1 cellular context compared by ENCODE assay signal in the genomic region with DNA sequence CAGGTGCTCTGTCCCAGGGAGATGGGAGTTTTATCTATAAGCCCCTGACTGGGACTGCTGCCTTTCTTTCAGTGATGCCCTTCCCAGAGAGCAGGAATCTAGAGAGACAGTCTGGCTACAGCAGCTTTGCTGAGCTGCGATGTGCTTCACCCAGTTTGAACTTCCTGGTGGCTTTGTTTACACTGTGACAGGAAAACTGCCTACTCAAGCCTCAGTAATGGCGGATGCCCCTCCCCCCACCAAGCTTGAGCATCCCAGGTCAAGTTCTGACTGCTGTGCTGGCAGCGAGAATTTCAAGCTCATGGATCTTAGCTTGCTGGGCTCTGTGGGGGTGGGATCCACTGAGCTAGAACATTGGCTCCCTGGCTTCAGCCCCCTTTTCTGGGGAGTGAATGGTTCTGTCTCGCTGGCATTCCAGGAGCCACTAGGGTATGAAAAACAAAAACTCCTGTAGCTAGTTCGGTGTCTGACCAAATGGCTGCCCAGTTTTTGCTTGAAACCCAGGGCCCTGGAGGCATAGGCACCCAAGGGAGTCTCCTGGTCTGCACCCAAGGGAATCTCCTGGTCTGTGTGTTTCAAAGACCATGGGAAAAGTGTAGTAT.
TF ChIP-seq lines count a peak whose summit lies in the region.

No MANE protein-coding gene starts in this region.

TF ChIP-seq in HepG2, 621 proteins besides CTCF, POLR2A, EP300 and RAD21 (continued from another document and continues in another):
- TF ChIP-seq, protein P1, sequence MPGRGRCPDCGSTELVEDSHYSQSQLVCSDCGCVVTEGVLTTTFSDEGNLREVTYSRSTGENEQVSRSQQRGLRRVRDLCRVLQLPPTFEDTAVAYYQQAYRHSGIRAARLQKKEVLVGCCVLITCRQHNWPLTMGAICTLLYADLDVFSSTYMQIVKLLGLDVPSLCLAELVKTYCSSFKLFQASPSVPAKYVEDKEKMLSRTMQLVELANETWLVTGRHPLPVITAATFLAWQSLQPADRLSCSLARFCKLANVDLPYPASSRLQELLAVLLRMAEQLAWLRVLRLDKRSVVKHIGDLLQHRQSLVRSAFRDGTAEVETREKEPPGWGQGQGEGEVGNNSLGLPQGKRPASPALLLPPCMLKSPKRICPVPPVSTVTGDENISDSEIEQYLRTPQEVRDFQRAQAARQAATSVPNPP (CRISPR knock-in tag; IDR thresholded peaks at IDR 0.05) = no peak
- TF ChIP-seq, protein P2, sequence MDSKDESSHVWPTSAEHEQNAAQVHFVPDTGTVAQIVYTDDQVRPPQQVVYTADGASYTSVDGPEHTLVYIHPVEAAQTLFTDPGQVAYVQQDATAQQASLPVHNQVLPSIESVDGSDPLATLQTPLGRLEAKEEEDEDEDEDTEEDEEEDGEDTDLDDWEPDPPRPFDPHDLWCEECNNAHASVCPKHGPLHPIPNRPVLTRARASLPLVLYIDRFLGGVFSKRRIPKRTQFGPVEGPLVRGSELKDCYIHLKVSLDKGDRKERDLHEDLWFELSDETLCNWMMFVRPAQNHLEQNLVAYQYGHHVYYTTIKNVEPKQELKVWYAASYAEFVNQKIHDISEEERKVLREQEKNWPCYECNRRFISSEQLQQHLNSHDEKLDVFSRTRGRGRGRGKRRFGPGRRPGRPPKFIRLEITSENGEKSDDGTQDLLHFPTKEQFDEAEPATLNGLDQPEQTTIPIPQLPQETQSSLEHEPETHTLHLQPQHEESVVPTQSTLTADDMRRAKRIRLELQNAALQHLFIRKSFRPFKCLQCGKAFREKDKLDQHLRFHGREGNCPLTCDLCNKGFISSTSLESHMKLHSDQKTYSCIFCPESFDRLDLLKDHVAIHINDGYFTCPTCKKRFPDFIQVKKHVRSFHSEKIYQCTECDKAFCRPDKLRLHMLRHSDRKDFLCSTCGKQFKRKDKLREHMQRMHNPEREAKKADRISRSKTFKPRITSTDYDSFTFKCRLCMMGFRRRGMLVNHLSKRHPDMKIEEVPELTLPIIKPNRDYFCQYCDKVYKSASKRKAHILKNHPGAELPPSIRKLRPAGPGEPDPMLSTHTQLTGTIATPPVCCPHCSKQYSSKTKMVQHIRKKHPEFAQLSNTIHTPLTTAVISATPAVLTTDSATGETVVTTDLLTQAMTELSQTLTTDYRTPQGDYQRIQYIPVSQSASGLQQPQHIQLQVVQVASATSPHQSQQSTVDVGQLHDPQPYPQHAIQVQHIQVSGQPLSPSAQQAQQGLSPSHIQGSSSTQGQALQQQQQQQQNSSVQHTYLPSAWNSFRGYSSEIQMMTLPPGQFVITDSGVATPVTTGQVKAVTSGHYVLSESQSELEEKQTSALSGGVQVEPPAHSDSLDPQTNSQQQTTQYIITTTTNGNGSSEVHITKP (CRISPR knock-in tag; IDR thresholded peaks at IDR 0.05; ENCODE audit: low read depth) = no peak
- TF ChIP-seq ZSCAN31 (CRISPR knock-in tag; IDR thresholded peaks at IDR 0.05; ENCODE audit: low read depth) (no peak), ZFP41 (CRISPR knock-in tag; IDR thresholded peaks at IDR 0.05; ENCODE audit: borderline replicate concordance) (no peak), RCOR2 (CRISPR knock-in tag; IDR thresholded peaks at IDR 0.05) (no peak), ZNF160 (CRISPR knock-in tag; IDR thresholded peaks at IDR 0.05) (no peak), MAFK (conservative IDR thresholded peaks at IDR 0.05 in 1 of 2, IDR thresholded peaks at IDR 0.05 in 1 of 2; ENCODE audit: low read length in 2 of 2) (peak; percentile 39 to 48; a peak in 3 of 4 replicates), HDAC6 (IDR thresholded peaks at IDR 0.05; ENCODE audit: low read depth, low read length) (no peak), ZNF230 (CRISPR knock-in tag; IDR thresholded peaks at IDR 0.05) (no peak), ZNF263 (CRISPR knock-in tag; IDR thresholded peaks at IDR 0.05) (no peak), FOXA3 (CRISPR knock-in tag; IDR thresholded peaks at IDR 0.05) (peak; percentile 95), HHEX (CRISPR knock-in tag; IDR thresholded peaks at IDR 0.05) (no peak), FOXK1 (CRISPR knock-in tag; IDR thresholded peaks at IDR 0.05; ENCODE audit: borderline replicate concordance, low read depth) (peak; percentile 83; the same call in 1 of the 2 replicates), KLF11 (CRISPR knock-in tag; IDR thresholded peaks at IDR 0.05) (0 out of 2 replicates have a peak, but pooled peaks have one; percentile 43), IRF2 (CRISPR knock-in tag; IDR thresholded peaks at IDR 0.05) (0 out of 2 replicates have a peak, but pooled peaks have one; percentile 45), MTA1 (CRISPR knock-in tag; IDR thresholded peaks at IDR 0.05; ENCODE audit: borderline replicate concordance) (peak; percentile 38; the same call in 1 of the 2 replicates), ZNF841 (CRISPR knock-in tag; IDR thresholded peaks at IDR 0.05; ENCODE audit: borderline replicate concordance) (no peak), BHLHE40 (IDR thresholded peaks at IDR 0.05; ENCODE audit: low read length) (no peak), RORA (CRISPR knock-in tag; IDR thresholded peaks at IDR 0.05) (no peak), ZNF670 (CRISPR knock-in tag; IDR thresholded peaks at IDR 0.05; ENCODE audit: borderline replicate concordance) (no peak), SMARCE1 (IDR thresholded peaks at IDR 0.05; ENCODE audit: borderline replicate concordance) (no peak), WIZ (CRISPR knock-in tag; IDR thresholded peaks at IDR 0.05) (no peak; the same call in 1 of the 2 replicates), KMT2A (CRISPR knock-in tag; IDR thresholded peaks at IDR 0.05) (no peak), HDAC1 (CRISPR knock-in tag; IDR thresholded peaks at IDR 0.05) (no peak), KDM5A (IDR thresholded peaks at IDR 0.05; ENCODE audit: borderline replicate concordance, low read length) (no peak), ZNF850 (CRISPR knock-in tag; conservative IDR thresholded peaks at IDR 0.05) (no peak), TCF7 (IDR thresholded peaks at IDR 0.05; ENCODE audit: low read depth) (no peak), ELF4 (CRISPR knock-in tag; IDR thresholded peaks at IDR 0.05; ENCODE audit: borderline replicate concordance) (no peak), RARA (CRISPR knock-in tag; IDR thresholded peaks at IDR 0.05) (peak; percentile 77), ZNF879 (CRISPR knock-in tag; IDR thresholded peaks at IDR 0.05) (no peak)
- TF ChIP-seq, protein P3, sequence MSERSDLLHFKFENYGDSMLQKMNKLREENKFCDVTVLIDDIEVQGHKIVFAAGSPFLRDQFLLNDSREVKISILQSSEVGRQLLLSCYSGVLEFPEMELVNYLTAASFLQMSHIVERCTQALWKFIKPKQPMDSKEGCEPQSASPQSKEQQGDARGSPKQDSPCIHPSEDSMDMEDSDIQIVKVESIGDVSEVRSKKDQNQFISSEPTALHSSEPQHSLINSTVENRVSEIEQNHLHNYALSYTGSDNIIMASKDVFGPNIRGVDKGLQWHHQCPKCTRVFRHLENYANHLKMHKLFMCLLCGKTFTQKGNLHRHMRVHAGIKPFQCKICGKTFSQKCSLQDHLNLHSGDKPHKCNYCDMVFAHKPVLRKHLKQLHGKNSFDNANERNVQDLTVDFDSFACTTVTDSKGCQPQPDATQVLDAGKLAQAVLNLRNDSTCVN (CRISPR knock-in tag; IDR thresholded peaks at IDR 0.05; ENCODE audit: borderline replicate concordance) = no peak
- TF ChIP-seq, protein P4, sequence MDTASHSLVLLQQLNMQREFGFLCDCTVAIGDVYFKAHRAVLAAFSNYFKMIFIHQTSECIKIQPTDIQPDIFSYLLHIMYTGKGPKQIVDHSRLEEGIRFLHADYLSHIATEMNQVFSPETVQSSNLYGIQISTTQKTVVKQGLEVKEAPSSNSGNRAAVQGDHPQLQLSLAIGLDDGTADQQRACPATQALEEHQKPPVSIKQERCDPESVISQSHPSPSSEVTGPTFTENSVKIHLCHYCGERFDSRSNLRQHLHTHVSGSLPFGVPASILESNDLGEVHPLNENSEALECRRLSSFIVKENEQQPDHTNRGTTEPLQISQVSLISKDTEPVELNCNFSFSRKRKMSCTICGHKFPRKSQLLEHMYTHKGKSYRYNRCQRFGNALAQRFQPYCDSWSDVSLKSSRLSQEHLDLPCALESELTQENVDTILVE (CRISPR knock-in tag; IDR thresholded peaks at IDR 0.05) = no peak
- TF ChIP-seq, protein P5, sequence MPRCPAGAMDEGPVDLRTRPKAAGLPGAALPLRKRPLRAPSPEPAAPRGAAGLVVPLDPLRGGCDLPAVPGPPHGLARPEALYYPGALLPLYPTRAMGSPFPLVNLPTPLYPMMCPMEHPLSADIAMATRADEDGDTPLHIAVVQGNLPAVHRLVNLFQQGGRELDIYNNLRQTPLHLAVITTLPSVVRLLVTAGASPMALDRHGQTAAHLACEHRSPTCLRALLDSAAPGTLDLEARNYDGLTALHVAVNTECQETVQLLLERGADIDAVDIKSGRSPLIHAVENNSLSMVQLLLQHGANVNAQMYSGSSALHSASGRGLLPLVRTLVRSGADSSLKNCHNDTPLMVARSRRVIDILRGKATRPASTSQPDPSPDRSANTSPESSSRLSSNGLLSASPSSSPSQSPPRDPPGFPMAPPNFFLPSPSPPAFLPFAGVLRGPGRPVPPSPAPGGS (CRISPR knock-in tag; IDR thresholded peaks at IDR 0.05) = no peak
- TF ChIP-seq, protein P6, sequence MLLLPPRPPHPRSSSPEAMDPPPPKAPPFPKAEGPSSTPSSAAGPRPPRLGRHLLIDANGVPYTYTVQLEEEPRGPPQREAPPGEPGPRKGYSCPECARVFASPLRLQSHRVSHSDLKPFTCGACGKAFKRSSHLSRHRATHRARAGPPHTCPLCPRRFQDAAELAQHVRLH (CRISPR knock-in tag; IDR thresholded peaks at IDR 0.05; ENCODE audit: borderline replicate concordance, low read depth) = 0 out of 2 replicates have a peak, but pooled peaks have one; percentile 25
- TF ChIP-seq, protein P7, sequence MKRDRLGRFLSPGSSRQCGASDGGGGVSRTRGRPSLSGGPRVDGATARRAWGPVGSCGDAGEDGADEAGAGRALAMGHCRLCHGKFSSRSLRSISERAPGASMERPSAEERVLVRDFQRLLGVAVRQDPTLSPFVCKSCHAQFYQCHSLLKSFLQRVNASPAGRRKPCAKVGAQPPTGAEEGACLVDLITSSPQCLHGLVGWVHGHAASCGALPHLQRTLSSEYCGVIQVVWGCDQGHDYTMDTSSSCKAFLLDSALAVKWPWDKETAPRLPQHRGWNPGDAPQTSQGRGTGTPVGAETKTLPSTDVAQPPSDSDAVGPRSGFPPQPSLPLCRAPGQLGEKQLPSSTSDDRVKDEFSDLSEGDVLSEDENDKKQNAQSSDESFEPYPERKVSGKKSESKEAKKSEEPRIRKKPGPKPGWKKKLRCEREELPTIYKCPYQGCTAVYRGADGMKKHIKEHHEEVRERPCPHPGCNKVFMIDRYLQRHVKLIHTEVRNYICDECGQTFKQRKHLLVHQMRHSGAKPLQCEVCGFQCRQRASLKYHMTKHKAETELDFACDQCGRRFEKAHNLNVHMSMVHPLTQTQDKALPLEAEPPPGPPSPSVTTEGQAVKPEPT (CRISPR knock-in tag; IDR thresholded peaks at IDR 0.05; ENCODE audit: low read depth) = no peak
- TF ChIP-seq, protein P8, sequence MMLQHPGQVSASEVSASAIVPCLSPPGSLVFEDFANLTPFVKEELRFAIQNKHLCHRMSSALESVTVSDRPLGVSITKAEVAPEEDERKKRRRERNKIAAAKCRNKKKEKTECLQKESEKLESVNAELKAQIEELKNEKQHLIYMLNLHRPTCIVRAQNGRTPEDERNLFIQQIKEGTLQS (CRISPR knock-in tag; IDR thresholded peaks at IDR 0.05) = no peak
- TF ChIP-seq, protein P9, sequence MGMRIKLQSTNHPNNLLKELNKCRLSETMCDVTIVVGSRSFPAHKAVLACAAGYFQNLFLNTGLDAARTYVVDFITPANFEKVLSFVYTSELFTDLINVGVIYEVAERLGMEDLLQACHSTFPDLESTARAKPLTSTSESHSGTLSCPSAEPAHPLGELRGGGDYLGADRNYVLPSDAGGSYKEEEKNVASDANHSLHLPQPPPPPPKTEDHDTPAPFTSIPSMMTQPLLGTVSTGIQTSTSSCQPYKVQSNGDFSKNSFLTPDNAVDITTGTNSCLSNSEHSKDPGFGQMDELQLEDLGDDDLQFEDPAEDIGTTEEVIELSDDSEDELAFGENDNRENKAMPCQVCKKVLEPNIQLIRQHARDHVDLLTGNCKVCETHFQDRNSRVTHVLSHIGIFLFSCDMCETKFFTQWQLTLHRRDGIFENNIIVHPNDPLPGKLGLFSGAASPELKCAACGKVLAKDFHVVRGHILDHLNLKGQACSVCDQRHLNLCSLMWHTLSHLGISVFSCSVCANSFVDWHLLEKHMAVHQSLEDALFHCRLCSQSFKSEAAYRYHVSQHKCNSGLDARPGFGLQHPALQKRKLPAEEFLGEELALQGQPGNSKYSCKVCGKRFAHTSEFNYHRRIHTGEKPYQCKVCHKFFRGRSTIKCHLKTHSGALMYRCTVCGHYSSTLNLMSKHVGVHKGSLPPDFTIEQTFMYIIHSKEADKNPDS (CRISPR knock-in tag; IDR thresholded peaks at IDR 0.05) = no peak
- TF ChIP-seq, protein P10, sequence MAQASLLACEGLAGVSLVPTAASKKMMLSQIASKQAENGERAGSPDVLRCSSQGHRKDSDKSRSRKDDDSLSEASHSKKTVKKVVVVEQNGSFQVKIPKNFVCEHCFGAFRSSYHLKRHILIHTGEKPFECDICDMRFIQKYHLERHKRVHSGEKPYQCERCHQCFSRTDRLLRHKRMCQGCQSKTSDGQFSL (CRISPR knock-in tag; IDR thresholded peaks at IDR 0.05) = no peak
- TF ChIP-seq, protein P11, sequence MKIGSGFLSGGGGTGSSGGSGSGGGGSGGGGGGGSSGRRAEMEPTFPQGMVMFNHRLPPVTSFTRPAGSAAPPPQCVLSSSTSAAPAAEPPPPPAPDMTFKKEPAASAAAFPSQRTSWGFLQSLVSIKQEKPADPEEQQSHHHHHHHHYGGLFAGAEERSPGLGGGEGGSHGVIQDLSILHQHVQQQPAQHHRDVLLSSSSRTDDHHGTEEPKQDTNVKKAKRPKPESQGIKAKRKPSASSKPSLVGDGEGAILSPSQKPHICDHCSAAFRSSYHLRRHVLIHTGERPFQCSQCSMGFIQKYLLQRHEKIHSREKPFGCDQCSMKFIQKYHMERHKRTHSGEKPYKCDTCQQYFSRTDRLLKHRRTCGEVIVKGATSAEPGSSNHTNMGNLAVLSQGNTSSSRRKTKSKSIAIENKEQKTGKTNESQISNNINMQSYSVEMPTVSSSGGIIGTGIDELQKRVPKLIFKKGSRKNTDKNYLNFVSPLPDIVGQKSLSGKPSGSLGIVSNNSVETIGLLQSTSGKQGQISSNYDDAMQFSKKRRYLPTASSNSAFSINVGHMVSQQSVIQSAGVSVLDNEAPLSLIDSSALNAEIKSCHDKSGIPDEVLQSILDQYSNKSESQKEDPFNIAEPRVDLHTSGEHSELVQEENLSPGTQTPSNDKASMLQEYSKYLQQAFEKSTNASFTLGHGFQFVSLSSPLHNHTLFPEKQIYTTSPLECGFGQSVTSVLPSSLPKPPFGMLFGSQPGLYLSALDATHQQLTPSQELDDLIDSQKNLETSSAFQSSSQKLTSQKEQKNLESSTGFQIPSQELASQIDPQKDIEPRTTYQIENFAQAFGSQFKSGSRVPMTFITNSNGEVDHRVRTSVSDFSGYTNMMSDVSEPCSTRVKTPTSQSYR (CRISPR knock-in tag; IDR thresholded peaks at IDR 0.05; ENCODE audit: borderline replicate concordance) = peak; percentile 99
- TF ChIP-seq, protein P12, sequence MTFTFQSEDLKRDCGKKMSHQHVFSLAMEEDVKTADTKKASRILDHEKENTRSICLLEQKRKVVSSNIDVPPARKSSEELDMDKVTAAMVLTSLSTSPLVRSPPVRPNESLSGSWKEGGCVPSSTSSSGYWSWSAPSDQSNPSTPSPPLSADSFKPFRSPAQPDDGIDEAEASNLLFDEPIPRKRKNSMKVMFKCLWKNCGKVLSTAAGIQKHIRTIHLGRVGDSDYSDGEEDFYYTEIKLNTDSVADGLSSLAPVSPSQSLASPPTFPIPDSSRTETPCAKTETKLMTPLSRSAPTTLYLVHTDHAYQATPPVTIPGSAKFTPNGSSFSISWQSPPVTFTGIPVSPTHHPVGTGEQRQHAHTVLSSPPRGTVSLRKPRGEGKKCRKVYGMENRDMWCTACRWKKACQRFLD (CRISPR knock-in tag; IDR thresholded peaks at IDR 0.05; ENCODE audit: borderline replicate concordance) = no peak
